ENCODE assay signal across 9 cellular contexts in genomic region chr18:34809697-34810096, GRCh38.
A peak's percentile ranks its signal among the peaks of the same experiment; 100 is the strongest.
DNase-seq lines count a peak whose midpoint lies in the region; ATAC-seq and TF ChIP-seq lines count a peak whose summit lies in the region.
"Had no signal": no experiment of that assay in that cellular context is flagged by ENCODE, and none has a peak within 500 bp of the region (broad histone marks: within the 10 kb centered on the region; RNA-seq: fewer than 3 reads in every experiment).

No MANE protein-coding gene starts in this region.

- no peaks in the 10 kb centered on the region for H3K9me3 ChIP-seq in SK-N-SH
- H3K9me3 ChIP-seq in thoracic aorta = no peaks in the 10 kb centered on the region

- no peak overlapping the region for H3K27ac ChIP-seq in GM23338 (ENCODE audit: low read depth)
- no peak overlapping the region for H3K27ac ChIP-seq in SK-N-SH (ENCODE audit: low read depth in 2 of 2, low read length in 1 of 2)
- H3K27ac ChIP-seq in thoracic aorta = peak overlapping the region; percentile 31 to 43

- H3K27me3 ChIP-seq in GM23338 (ENCODE audit: insufficient read depth) = no peaks in the 10 kb centered on the region
- no peaks in the 10 kb centered on the region for H3K27me3 ChIP-seq in SK-N-SH (ENCODE audit: insufficient read depth)
- no peaks in the 10 kb centered on the region for H3K27me3 ChIP-seq in thoracic aorta (replicated peaks; ENCODE audit: insufficient read depth)

- H3F3A ChIP-seq in GM23338 (replicated peaks; ENCODE audit: low read depth) (no peaks in the 10 kb centered on the region), SK-N-SH (replicated peaks; ENCODE audit: insufficient read depth) (no peaks in the 10 kb centered on the region)

- H3K4me2 ChIP-seq in GM23338 = no peak overlapping the region
- no peak overlapping the region for H3K4me2 ChIP-seq in SK-N-SH

- peak; percentile 7 for DNase-seq in AG09309 (ENCODE audit: low read depth)
- peak; percentile 88 for DNase-seq in GM23338 (ENCODE audit: low spot score)
- peak; percentile 6 for DNase-seq in SK-N-SH
- peak; percentile 71 for DNase-seq in left ventricle myocardium superior
- no peak for DNase-seq in thoracic aorta (ENCODE audit: low spot score)
- DNase-seq in inferior parietal cortex (ENCODE audit: extremely low spot score) = no peak
- DNase-seq in DMS79 (lab: John Stamatoyannopoulos, UW) = no peak

- intact Hi-C loops in left ventricle myocardium superior (cut with micrococcal nuclease) = no loop called here

- H4K20me1 ChIP-seq in GM23338 (replicated peaks; ENCODE audit: insufficient read depth) (no peaks in the 10 kb centered on the region), SK-N-SH (ENCODE audit: insufficient read depth) (no peaks in the 10 kb centered on the region)

- H3K4me3 ChIP-seq in AG09309 (ENCODE audit: control insufficient read depth, low read depth, low read length) (no peak overlapping the region), GM23338 (no peak overlapping the region), SK-N-SH (ENCODE audit: low read depth in 2 of 2, low read length in 1 of 2) (no peak overlapping the region; a peak in 1 of 4 replicates), thoracic aorta (peak overlapping the region; percentile 18)

- H3K9me2 ChIP-seq in GM23338 (ENCODE audit: insufficient read depth) = no peaks in the 10 kb centered on the region
- H3K9me2 ChIP-seq in SK-N-SH = no peaks in the 10 kb centered on the region

- H3K4me1 ChIP-seq in GM23338 (ENCODE audit: insufficient read depth) (peaks cover 14% of the 10 kb centered on the region), SK-N-SH (ENCODE audit: control insufficient read depth in 1 of 2, insufficient read depth in 2 of 2, low read depth in 1 of 2, low read length in 1 of 2) (no peaks in the 10 kb centered on the region), thoracic aorta (ENCODE audit: control insufficient read depth in 1 of 2, low read depth in 2 of 2) (peaks cover 19 to 52% of the 10 kb centered on the region in 2 donors)

- H2AFZ ChIP-seq in GM23338 = no peak overlapping the region
- no peak overlapping the region for H2AFZ ChIP-seq in SK-N-SH (ENCODE audit: low read depth)

- H3K9me3 Mint-ChIP-seq in GM23338 = no peaks in the 10 kb centered on the region
- H3K9me3 Mint-ChIP-seq: dendritic cell treated with granulocyte-macrophage colony-stimulating factor and Interleukin-4, amounts not matched to agents 40 ng/mL and 50 ng/mL, for 4 days had no signal

- TF ChIP-seq CTCF in AG09309 (IDR thresholded peaks at IDR 0.05; ENCODE audit: control insufficient read depth, insufficient read depth, low read depth, low read length, missing control alignments) (peak; percentile 56), GM23338 (conservative IDR thresholded peaks at IDR 0.05; ENCODE audit: low read depth in 2 of 2) (peak; percentile 91 to 92), SK-N-SH (IDR thresholded peaks at IDR 0.05) (peak; percentile 57), thoracic aorta (IDR thresholded peaks at IDR 0.05) (no peak)

- peak; percentile 39 for TF ChIP-seq RAD21 in SK-N-SH (IDR thresholded peaks at IDR 0.05; ENCODE audit: low read length)

- CTCF ChIA-PET in SK-N-SH (lab: Yijun Ruan, JAX) = interaction anchor here (0.6 to 1.8 kb wide), 5 partner anchors 8 to 456 kb away, joined by 3 to 5 read pairs (median 4); no protein-coding TSS in a partner anchor

- peak; percentile 72 for ATAC-seq in GM23338
- peak; percentile 75 for ATAC-seq in left ventricle myocardium superior
- ATAC-seq in thoracic aorta (ENCODE audit: insufficient number of reproducible peaks, low FRiP score, low read depth) = no peak
- no peak for ATAC-seq in HG03095 (IDR thresholded peaks at IDR 0.05; ENCODE audit: unreplicated experiment)

- H3K36me3 Mint-ChIP-seq in GM23338 (ENCODE audit: low read depth) = no peaks in the 10 kb centered on the region

- TF ChIP-seq EP300 in SK-N-SH (IDR thresholded peaks at IDR 0.05; ENCODE audit: borderline replicate concordance in 1 of 2, low read depth in 1 of 2, low read length in 1 of 2) = no peak

- H3K79me2 ChIP-seq in GM23338 (replicated peaks; ENCODE audit: insufficient read depth) (no peaks in the 10 kb centered on the region), SK-N-SH (ENCODE audit: insufficient read depth) (no peaks in the 10 kb centered on the region)

- no peak overlapping the region for H3K27ac Mint-ChIP-seq in GM23338
- H3K27ac Mint-ChIP-seq: dendritic cell treated with granulocyte-macrophage colony-stimulating factor and Interleukin-4, amounts not matched to agents 40 ng/mL and 50 ng/mL, for 4 days had no signal

- 63% methylated on average over 3 of the region's 3 CpGs for WGBS in SK-N-SH (ENCODE audit: low lambda C conversion rate)

- POLR2A ChIA-PET in SK-N-SH (lab: Yijun Ruan, JAX) = no interaction called here

- H3K4me3 Mint-ChIP-seq in GM23338 = no peak overlapping the region
- H3K4me3 Mint-ChIP-seq: dendritic cell treated with granulocyte-macrophage colony-stimulating factor and Interleukin-4, amounts not matched to agents 40 ng/mL and 50 ng/mL, for 4 days had no signal

- peaks cover 10% of the 10 kb centered on the region for H3K4me1 Mint-ChIP-seq in GM23338

- no peak overlapping the region for H3K9ac ChIP-seq in SK-N-SH

- H3K27me3 Mint-ChIP-seq in GM23338 (ENCODE audit: insufficient read depth, low read depth, poor library complexity) = peaks cover 3% of the 10 kb centered on the region
- H3K27me3 Mint-ChIP-seq: dendritic cell treated with granulocyte-macrophage colony-stimulating factor and Interleukin-4, amounts not matched to agents 40 ng/mL and 50 ng/mL, for 4 days had no signal

- no peaks in the 10 kb centered on the region for H3K36me3 ChIP-seq in GM23338 (ENCODE audit: insufficient read depth)
- H3K36me3 ChIP-seq in SK-N-SH (replicated peaks in 1 of 2; ENCODE audit: control insufficient read depth in 1 of 2, insufficient read depth in 2 of 2, low read length in 1 of 2) = no peaks in the 10 kb centered on the region
- H3K36me3 ChIP-seq in thoracic aorta = peaks cover 12% of the 10 kb centered on the region

TF ChIP-seq in GM23338, 12 proteins besides CTCF, POLR2A, EP300 and RAD21:
- TF ChIP-seq NANOG (IDR thresholded peaks at IDR 0.05; ENCODE audit: borderline replicate concordance) = no peak
- no peak for TF ChIP-seq ZNF114 (CRISPR knock-in tag; IDR thresholded peaks at IDR 0.05)
- TF ChIP-seq ETS1 (IDR thresholded peaks at IDR 0.05) = no peak

TF ChIP-seq in SK-N-SH, 30 proteins besides CTCF, POLR2A, EP300 and RAD21:
- TF ChIP-seq PBX3 (IDR thresholded peaks at IDR 0.05) (no peak), SMC3 (IDR thresholded peaks at IDR 0.05; ENCODE audit: low read depth, low read length) (0 out of 2 replicates have a peak, but pooled peaks have one; percentile 6), CHD2 (IDR thresholded peaks at IDR 0.05; ENCODE audit: low read length, partially characterized antibody) (no peak), RXRA (IDR thresholded peaks at IDR 0.05; ENCODE audit: borderline replicate concordance, low read depth) (no peak)

Comparison
In these comparisons a context has a peak if more than half of its experiments do, and no peak if none do; other contexts are left out.
1. DNase-seq: peak in AG09309 (single experiment), GM23338 (single experiment), SK-N-SH (single experiment) and left ventricle myocardium superior (single experiment); none in thoracic aorta (single experiment), inferior parietal cortex (single experiment) and DMS79 (single experiment).
2. ATAC-seq: peak in GM23338 (single experiment) and left ventricle myocardium superior (single experiment); none in thoracic aorta (single experiment) and HG03095 (single experiment).
3. H3K27ac ChIP-seq: peak in thoracic aorta (2 of 2); none in GM23338 (single experiment) and SK-N-SH (0 of 2).